18 cellular contexts compared by ENCODE assay signal in the genomic region with DNA sequence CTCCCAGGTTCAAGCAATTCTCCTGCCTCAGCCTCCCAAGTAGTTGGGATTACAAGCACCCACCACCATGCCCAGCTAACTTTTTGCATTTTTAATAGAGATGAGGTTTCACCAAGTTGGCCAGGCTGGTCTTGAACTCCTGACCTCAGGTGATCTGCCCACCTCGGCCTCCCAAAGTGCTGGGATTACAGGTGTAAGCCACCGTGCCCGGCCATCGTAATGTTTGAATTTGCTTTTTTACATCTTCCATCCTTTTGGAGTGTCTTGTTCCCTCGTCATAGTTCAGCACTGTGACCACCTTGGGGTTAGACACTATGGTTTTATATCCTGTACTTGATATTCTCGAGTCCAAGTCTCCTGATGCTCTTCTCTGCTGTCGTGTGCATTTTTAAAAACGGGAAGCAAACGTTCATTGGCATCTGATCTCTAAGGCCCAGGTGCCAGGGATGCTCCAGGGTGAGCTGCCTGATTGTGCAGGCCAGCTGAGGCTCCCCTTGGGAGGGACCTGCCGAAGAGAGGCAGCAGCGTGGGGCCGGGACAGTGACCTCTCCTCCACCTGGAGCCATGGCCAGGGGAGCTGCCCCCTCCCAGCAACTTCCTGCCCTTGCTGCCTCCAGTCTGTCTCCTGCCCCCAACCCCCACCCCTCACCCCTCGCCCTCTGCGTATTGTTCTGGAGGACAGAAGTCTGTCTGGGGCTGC. TPM values are rescaled to one million over a fixed set of nuclear protein-coding genes. Genes with fewer than 3 reads are reported as not detected.
DNase-seq lines count a peak whose midpoint lies in the region; ATAC-seq and TF ChIP-seq lines count a peak whose summit lies in the region.
"Had no signal": no experiment of that assay in that cellular context is flagged by ENCODE, and none has a peak within 500 bp of the region (broad histone marks: within the 10 kb centered on the region; RNA-seq: fewer than 3 reads in every experiment).

No MANE protein-coding gene starts in this region.

- no peaks in the 10 kb centered on the region for H3K4me1 ChIP-seq in Peyer's patch
- H3K4me1 ChIP-seq in mucosa of descending colon (ENCODE audit: low read depth): peaks cover 2% of the 10 kb centered on the region
- H3K4me1 ChIP-seq: BE2C had no signal

- H3K36me3 ChIP-seq in Peyer's patch: peaks cover 0 to 55% (median 0%) of the 10 kb centered on the region in 3 donors
- H3K36me3 ChIP-seq in mucosa of descending colon (ENCODE audit: low read depth): no peaks in the 10 kb centered on the region

- intact Hi-C loops in mucosa of descending colon (cut with DNase I, micrococcal nuclease): no loop called here

- CTCF ChIA-PET in activated CD8-positive, alpha-beta T cell treated with anti-CD3 and anti-CD28 coated beads, Interleukin-2, amount 10 ng/mL, durations not matched to agents 7 days and 5 days (lab: Charles Lee): no interaction called here

- no peak overlapping the region for H3K4me3 Mint-ChIP-seq in stimulated activated effector memory CD8-positive, alpha-beta T cell treated with anti-CD3 and anti-CD28 coated beads, Interleukin-12 subunit alpha, Interleukin-12 subunit beta, amount 100 ng/mL, for 72 hours
- no peak overlapping the region for H3K4me3 Mint-ChIP-seq in activated CD8-positive, alpha-beta T cell treated with anti-CD3 and anti-CD28 coated beads, Interleukin-2, amount 10 ng/mL, durations not matched to agents 7 days and 5 days
- H3K4me3 Mint-ChIP-seq: CD4-positive, CD25-positive, alpha-beta regulatory T cell had no signal

- no peaks in the 10 kb centered on the region for H3K4me1 Mint-ChIP-seq in stimulated activated effector memory CD8-positive, alpha-beta T cell treated with anti-CD3 and anti-CD28 coated beads, Interleukin-12 subunit alpha, Interleukin-12 subunit beta, amount 100 ng/mL, for 72 hours
- no peaks in the 10 kb centered on the region for H3K4me1 Mint-ChIP-seq in activated CD8-positive, alpha-beta T cell treated with anti-CD3 and anti-CD28 coated beads, Interleukin-2, amount 10 ng/mL, durations not matched to agents 7 days and 5 days (ENCODE audit: low read depth)

- H3K9me3 ChIP-seq in Peyer's patch (no peaks in the 10 kb centered on the region), mucosa of descending colon (no peaks in the 10 kb centered on the region)
- H3K9me3 ChIP-seq: BE2C had no signal

- POLR2A ChIA-PET in activated CD8-positive, alpha-beta T cell treated with anti-CD3 and anti-CD28 coated beads, Interleukin-2, amount 10 ng/mL, durations not matched to agents 7 days and 5 days (lab: Charles Lee): no interaction called here

- no peaks in the 10 kb centered on the region for H3K27me3 ChIP-seq in Peyer's patch

- H3K27ac Mint-ChIP-seq in stimulated activated effector memory CD8-positive, alpha-beta T cell treated with anti-CD3 and anti-CD28 coated beads, Interleukin-12 subunit alpha, Interleukin-12 subunit beta, amount 100 ng/mL, for 72 hours: peak overlapping the region; percentile 66
- no peak overlapping the region for H3K27ac Mint-ChIP-seq in activated CD8-positive, alpha-beta T cell treated with anti-CD3 and anti-CD28 coated beads, Interleukin-2, amount 10 ng/mL, durations not matched to agents 7 days and 5 days
- H3K27ac Mint-ChIP-seq: CD4-positive, CD25-positive, alpha-beta regulatory T cell had no signal

- ATAC-seq in mucosa of descending colon: no peak
- no peak for ATAC-seq in stimulated activated effector memory CD8-positive, alpha-beta T cell treated with anti-CD3 and anti-CD28 coated beads, Interleukin-12 subunit alpha, Interleukin-12 subunit beta, amount 100 ng/mL, for 72 hours
- no peak for ATAC-seq in activated CD8-positive, alpha-beta T cell treated with anti-CD3 and anti-CD28 coated beads, Interleukin-2, amount 10 ng/mL, durations not matched to agents 7 days and 5 days
- ATAC-seq: Right ventricle myocardium inferior had no signal

- peaks cover 4% of the 10 kb centered on the region for H3K36me3 Mint-ChIP-seq in stimulated activated effector memory CD8-positive, alpha-beta T cell treated with anti-CD3 and anti-CD28 coated beads, Interleukin-12 subunit alpha, Interleukin-12 subunit beta, amount 100 ng/mL, for 72 hours
- H3K36me3 Mint-ChIP-seq in activated CD8-positive, alpha-beta T cell treated with anti-CD3 and anti-CD28 coated beads, Interleukin-2, amount 10 ng/mL, durations not matched to agents 7 days and 5 days (ENCODE audit: low read depth): peaks cover 7% of the 10 kb centered on the region

- H3K4me3 ChIP-seq in Peyer's patch (no peak overlapping the region), mucosa of descending colon (no peak overlapping the region)

- no peaks in the 10 kb centered on the region for H3K9me3 Mint-ChIP-seq in stimulated activated effector memory CD8-positive, alpha-beta T cell treated with anti-CD3 and anti-CD28 coated beads, Interleukin-12 subunit alpha, Interleukin-12 subunit beta, amount 100 ng/mL, for 72 hours
- no peaks in the 10 kb centered on the region for H3K9me3 Mint-ChIP-seq in activated CD8-positive, alpha-beta T cell treated with anti-CD3 and anti-CD28 coated beads, Interleukin-2, amount 10 ng/mL, durations not matched to agents 7 days and 5 days (ENCODE audit: insufficient read depth)
- H3K9me3 Mint-ChIP-seq: CD4-positive, CD25-positive, alpha-beta regulatory T cell had no signal

- TF ChIP-seq CTCF in Peyer's patch (IDR thresholded peaks at IDR 0.05) (no peak), mucosa of descending colon (IDR thresholded peaks at IDR 0.05) (no peak)

- no peaks in the 10 kb centered on the region for H3K27me3 Mint-ChIP-seq in activated CD8-positive, alpha-beta T cell treated with anti-CD3 and anti-CD28 coated beads, Interleukin-2, amount 10 ng/mL, durations not matched to agents 7 days and 5 days (ENCODE audit: low read depth)
- H3K27me3 Mint-ChIP-seq: CD4-positive, CD25-positive, alpha-beta regulatory T cell had no signal

- peak; percentile 25 for DNase-seq in activated effector memory CD4-positive, alpha-beta T cell treated with anti-CD3 and anti-CD28 coated beads, Interleukin-2, amount 50 U/mL, for 16 hours
- no peak for DNase-seq in activated effector memory CD4-positive, alpha-beta T cell treated with Interleukin-2 at 50 U/mL for 16 hours
- DNase-seq in Peyer's patch (peak in 2 of 3 donors; percentile 34 to 42), mucosa of descending colon (peak in 2 of 3 donors; percentile 22 to 46), dedifferentiated amniotic fluid mesenchymal stem cell (ENCODE audit: extremely low spot score) (no peak), NCI-H345 treated with DMSO at 0.1 percent for 48 hours (lab: John Stamatoyannopoulos, UW; ENCODE audit: unreplicated experiment) (no peak)
- DNase-seq in stimulated activated effector memory CD8-positive, alpha-beta T cell treated with anti-CD3 and anti-CD28 coated beads, Interleukin-12 subunit alpha, Interleukin-12 subunit beta, amount 100 ng/mL, for 72 hours (ENCODE audit: low spot score in 2 of 2): no peak
- DNase-seq in activated CD8-positive, alpha-beta T cell treated with anti-CD3 and anti-CD28 coated beads, Interleukin-2, amount 10 ng/mL, durations not matched to agents 7 days and 5 days: no peak
- DNase-seq: BE2C; CD4-positive, CD25-positive, alpha-beta regulatory T cell; COR-L47; KBM-7; NCI-H1105; NCI-H510A; NCI-H748 treated with DMSO at 0.1 percent for 48 hours; NK-92 treated with Interleukin-12 subunit alpha and Interleukin-12 subunit beta, amount 100 ng/mL, for 24 hours had no signal

- TF ChIP-seq POLR2A in Peyer's patch (IDR thresholded peaks at IDR 0.05): no peak

- no peak overlapping the region for H3K27ac ChIP-seq in Peyer's patch

RNA-seq across cellular contexts. Expression of gene DGKQ, which starts 16.7 kb away (rescaled TPM):
- total RNA-seq in Peyer's patch (100 to 1,000 TPM in 2 of 4 donors, 10 to 100 TPM in 2; 32.2 to 119 (median 101) TPM), mucosa of descending colon (10 to 100 TPM; 31.8 to 56.1 (median 41.7) TPM)
- 10 to 100 TPM; 15.9 to 16.2 TPM for total RNA-seq in activated CD8-positive, alpha-beta T cell treated with anti-CD3 and anti-CD28 coated beads, Interleukin-2, amount 10 ng/mL, durations not matched to agents 7 days and 5 days

RNA-seq across cellular contexts. Expression of gene TMEM175, which starts 24.4 kb away (rescaled TPM):
- total RNA-seq in Peyer's patch: 100 to 1,000 TPM in 1 of 4 donors, 10 to 100 TPM in 3; 46.1 to 111 (median 56.6) TPM
- 10 to 100 TPM; 30.1 to 39.0 (median 37.5) TPM for total RNA-seq in mucosa of descending colon
- total RNA-seq in activated CD8-positive, alpha-beta T cell treated with anti-CD3 and anti-CD28 coated beads, Interleukin-2, amount 10 ng/mL, durations not matched to agents 7 days and 5 days: 10 to 100 TPM; 27.2 to 30.1 TPM

RNA-seq across cellular contexts. Expression of gene GAK, which starts 24.6 kb away (rescaled TPM):
- total RNA-seq in Peyer's patch (100 to 1,000 TPM; 248 to 362 (median 351) TPM), mucosa of descending colon (100 to 1,000 TPM; 155 to 259 (median 244) TPM)
- 100 to 1,000 TPM; 155 to 163 TPM for total RNA-seq in activated CD8-positive, alpha-beta T cell treated with anti-CD3 and anti-CD28 coated beads, Interleukin-2, amount 10 ng/mL, durations not matched to agents 7 days and 5 days

RNA-seq across cellular contexts. Expression of gene IDUA, which starts 30.2 kb away (rescaled TPM):
- total RNA-seq in Peyer's patch (100 to 1,000 TPM in 1 of 4 donors, 10 to 100 TPM in 3; 40.4 to 114 (median 71.4) TPM), mucosa of descending colon (10 to 100 TPM; 29.7 to 45.7 (median 33.4) TPM)
- 10 to 100 TPM; 19.0 to 20.9 TPM for total RNA-seq in activated CD8-positive, alpha-beta T cell treated with anti-CD3 and anti-CD28 coated beads, Interleukin-2, amount 10 ng/mL, durations not matched to agents 7 days and 5 days

RNA-seq across cellular contexts. Expression of gene SLC26A1, which starts 36.5 kb away (rescaled TPM):
- 10 to 100 TPM in 3 of 4 donors, under 1 TPM in 1; 0.83 to 35.7 (median 24.3) TPM for total RNA-seq in Peyer's patch
- 1 to 10 TPM in 2 of 3 donors, under 1 TPM in 1; 0.85 to 2.8 (median 1.9) TPM for total RNA-seq in mucosa of descending colon
- total RNA-seq in activated CD8-positive, alpha-beta T cell treated with anti-CD3 and anti-CD28 coated beads, Interleukin-2, amount 10 ng/mL, durations not matched to agents 7 days and 5 days: under 1 TPM in 1 of 2 experiments, not detected in 1; 0.45 TPM
- total RNA-seq: H1, Right ventricle myocardium inferior had no signal

Comparison
In these comparisons a context has a peak if more than half of its experiments do, and no peak if none do; other contexts are left out.
1. DNase-seq: peak in activated effector memory CD4-positive, alpha-beta T cell treated with anti-CD3 and anti-CD28 coated beads, Interleukin-2, amount 50 U/mL, for 16 hours (single experiment), Peyer's patch (2 of 3) and mucosa of descending colon (2 of 3); none in activated effector memory CD4-positive, alpha-beta T cell treated with Interleukin-2 at 50 U/mL for 16 hours (single experiment), stimulated activated effector memory CD8-positive, alpha-beta T cell treated with anti-CD3 and anti-CD28 coated beads, Interleukin-12 subunit alpha, Interleukin-12 subunit beta, amount 100 ng/mL, for 72 hours (0 of 2), dedifferentiated amniotic fluid mesenchymal stem cell (single experiment), NCI-H345 treated with DMSO at 0.1 percent for 48 hours (single experiment) and activated CD8-positive, alpha-beta T cell treated with anti-CD3 and anti-CD28 coated beads, Interleukin-2, amount 10 ng/mL, durations not matched to agents 7 days and 5 days (single experiment).